In the genomic region with DNA sequence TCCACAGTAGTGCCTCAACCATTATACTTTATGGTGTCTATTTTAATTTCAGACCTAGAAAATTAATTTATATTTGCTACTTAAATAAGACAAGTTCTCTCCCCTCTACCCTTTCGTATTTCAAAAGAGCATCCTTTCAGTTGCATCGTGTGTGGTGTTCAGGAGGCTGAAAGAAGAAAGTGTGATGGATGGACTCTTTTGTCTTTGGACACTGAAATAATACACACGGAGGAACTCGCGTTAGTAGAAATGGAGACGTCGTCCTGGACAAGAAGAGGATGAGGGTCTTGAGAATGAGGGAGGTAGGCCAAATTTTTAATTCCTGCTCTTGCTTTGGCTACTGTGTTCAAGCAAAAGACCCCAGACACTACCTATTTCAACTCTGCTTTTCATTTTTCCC, we compare ENCODE assay signal across 2 cellular contexts.
TF ChIP-seq lines count a peak whose summit lies in the region.

No MANE protein-coding gene starts in this region.

TF ChIP-seq in SK-N-SH, 30 proteins besides CTCF, POLR2A, EP300 and RAD21 (continued from another document):
- TF ChIP-seq, protein P1, sequence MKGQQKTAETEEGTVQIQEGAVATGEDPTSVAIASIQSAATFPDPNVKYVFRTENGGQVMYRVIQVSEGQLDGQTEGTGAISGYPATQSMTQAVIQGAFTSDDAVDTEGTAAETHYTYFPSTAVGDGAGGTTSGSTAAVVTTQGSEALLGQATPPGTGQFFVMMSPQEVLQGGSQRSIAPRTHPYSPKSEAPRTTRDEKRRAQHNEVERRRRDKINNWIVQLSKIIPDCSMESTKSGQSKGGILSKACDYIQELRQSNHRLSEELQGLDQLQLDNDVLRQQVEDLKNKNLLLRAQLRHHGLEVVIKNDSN (IDR thresholded peaks at IDR 0.05; ENCODE audit: borderline replicate concordance, low read depth), result no peak

TF ChIP-seq in SK-N-SH treated with all-trans-retinoic acid at 6 μM for 48 hours, 23 proteins besides CTCF, POLR2A, EP300 and RAD21 (continued from another document):
- TF ChIP-seq TSHZ2 (CRISPR knock-in tag; IDR thresholded peaks at IDR 0.05) (no peak), ZFP3 (CRISPR knock-in tag; IDR thresholded peaks at IDR 0.05) (no peak), ZNF70 (CRISPR knock-in tag; IDR thresholded peaks at IDR 0.05) (no peak), ZNF8 (CRISPR knock-in tag; IDR thresholded peaks at IDR 0.05) (no peak), SNAI2 (CRISPR knock-in tag; IDR thresholded peaks at IDR 0.05) (no peak), ISL1 (CRISPR knock-in tag; IDR thresholded peaks at IDR 0.05) (no peak), PPARA (CRISPR knock-in tag; IDR thresholded peaks at IDR 0.05; ENCODE audit: borderline replicate concordance) (no peak), ESRRG (CRISPR knock-in tag; IDR thresholded peaks at IDR 0.05) (no peak), ARNTL (CRISPR knock-in tag; IDR thresholded peaks at IDR 0.05; ENCODE audit: borderline replicate concordance, low read depth) (no peak)
- TF ChIP-seq, protein P2, sequence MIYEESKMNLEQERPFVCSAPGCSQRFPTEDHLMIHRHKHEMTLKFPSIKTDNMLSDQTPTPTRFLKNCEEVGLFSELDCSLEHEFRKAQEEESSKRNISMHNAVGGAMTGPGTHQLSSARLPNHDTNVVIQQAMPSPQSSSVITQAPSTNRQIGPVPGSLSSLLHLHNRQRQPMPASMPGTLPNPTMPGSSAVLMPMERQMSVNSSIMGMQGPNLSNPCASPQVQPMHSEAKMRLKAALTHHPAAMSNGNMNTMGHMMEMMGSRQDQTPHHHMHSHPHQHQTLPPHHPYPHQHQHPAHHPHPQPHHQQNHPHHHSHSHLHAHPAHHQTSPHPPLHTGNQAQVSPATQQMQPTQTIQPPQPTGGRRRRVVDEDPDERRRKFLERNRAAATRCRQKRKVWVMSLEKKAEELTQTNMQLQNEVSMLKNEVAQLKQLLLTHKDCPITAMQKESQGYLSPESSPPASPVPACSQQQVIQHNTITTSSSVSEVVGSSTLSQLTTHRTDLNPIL (CRISPR knock-in tag; IDR thresholded peaks at IDR 0.05; ENCODE audit: low read depth), result no peak
